ENCODE assay signal across 21 cellular contexts in the genomic region with DNA sequence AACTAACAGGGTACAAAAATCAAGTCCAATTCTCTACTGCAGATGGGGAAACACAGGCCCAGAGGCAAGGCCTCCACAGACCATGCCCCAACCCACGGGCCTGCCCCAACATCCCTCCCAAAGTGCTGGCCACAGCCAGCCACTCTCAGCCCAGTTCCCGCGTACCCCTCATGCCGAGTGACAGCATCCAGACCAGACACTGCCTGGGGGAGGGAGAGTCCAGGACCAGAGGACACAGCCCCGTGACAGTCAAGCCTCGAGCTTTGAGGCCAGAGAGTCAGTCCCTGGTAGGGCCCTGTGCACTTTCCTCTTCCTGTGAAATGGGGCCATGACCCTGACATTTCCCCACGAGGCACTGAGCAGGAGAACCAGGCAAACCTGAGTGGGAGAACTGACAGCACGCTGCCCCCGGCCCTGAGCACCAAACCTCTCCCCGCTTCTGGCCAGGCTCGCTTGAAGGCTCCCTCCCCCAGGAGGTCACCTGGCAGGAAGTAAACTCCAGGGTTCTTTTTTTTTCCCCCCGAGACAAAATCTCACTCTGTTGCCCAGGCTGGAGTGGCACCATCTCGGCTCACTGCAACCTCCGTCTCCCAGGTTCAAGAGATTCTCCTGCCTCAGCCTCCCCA. TPM values are rescaled to one million over a fixed set of nuclear protein-coding genes. Genes with fewer than 3 reads are reported as not detected.
A peak's percentile ranks its signal among the peaks of the same experiment; 100 is the strongest.
DNase-seq lines count a peak whose midpoint lies in the region; ATAC-seq lines count a peak whose summit lies in the region.
"Had no signal": no experiment of that assay in that cellular context is flagged by ENCODE, and none has a peak within 500 bp of the region (broad histone marks: within the 10 kb centered on the region; RNA-seq: fewer than 3 reads in every experiment).

No MANE protein-coding gene starts in this region.

- H3K36me3 Mint-ChIP-seq in activated naive CD4-positive, alpha-beta T cell treated with anti-CD3 and anti-CD28 coated beads, Interleukin-2, amount 50 U/mL, for 72 hours: no peaks in the 10 kb centered on the region
- H3K36me3 Mint-ChIP-seq in activated naive CD4-positive, alpha-beta T cell treated with anti-CD3 and anti-CD28 coated beads, Interleukin-2, amount 10 ng/mL, durations not matched to agents 7 days and 5 days: no peaks in the 10 kb centered on the region
- no peaks in the 10 kb centered on the region for H3K36me3 Mint-ChIP-seq in activated T-helper 17 cell treated with anti-CD3 and anti-CD28 coated beads, Interleukin-2, amount 50 U/mL, for 72 hours (ENCODE audit: low read depth)

- no peak overlapping the region for H3K4me3 Mint-ChIP-seq in activated naive CD4-positive, alpha-beta T cell treated with anti-CD3 and anti-CD28 coated beads, Interleukin-2, amount 10 ng/mL, durations not matched to agents 7 days and 5 days
- H3K4me3 Mint-ChIP-seq in activated T-helper 17 cell treated with anti-CD3 and anti-CD28 coated beads, Interleukin-2, amount 50 U/mL, for 72 hours: no peak overlapping the region
- H3K4me3 Mint-ChIP-seq: activated T-helper 1 cell treated with anti-CD3 and anti-CD28 coated beads, Interleukin-12 subunit alpha, Interleukin-12 subunit beta, Interleukin-2, Interleukin-4 antibody, amounts not matched to agents 30 ng/mL and 10 ng/mL and 1 ng/mL, durations not matched to agents 14 hours and 24 hours and 36 hours; dendritic cell treated with granulocyte-macrophage colony-stimulating factor and Interleukin-4, amounts not matched to agents 40 ng/mL and 50 ng/mL, for 4 days had no signal

- H3K27ac Mint-ChIP-seq in activated naive CD4-positive, alpha-beta T cell treated with anti-CD3 and anti-CD28 coated beads, Interleukin-2, amount 50 U/mL, for 72 hours: peak overlapping the region; percentile 60 to 72
- no peak overlapping the region for H3K27ac Mint-ChIP-seq in activated naive CD4-positive, alpha-beta T cell treated with anti-CD3 and anti-CD28 coated beads, Interleukin-2, amount 10 ng/mL, durations not matched to agents 7 days and 5 days
- peak overlapping the region; percentile 4 for H3K27ac Mint-ChIP-seq in activated T-helper 17 cell treated with anti-CD3 and anti-CD28 coated beads, Interleukin-2, amount 50 U/mL, for 72 hours
- H3K27ac Mint-ChIP-seq: activated T-helper 1 cell treated with anti-CD3 and anti-CD28 coated beads, Interleukin-12 subunit alpha, Interleukin-12 subunit beta, Interleukin-2, Interleukin-4 antibody, amounts not matched to agents 30 ng/mL and 10 ng/mL and 1 ng/mL, durations not matched to agents 14 hours and 24 hours and 36 hours; dendritic cell treated with granulocyte-macrophage colony-stimulating factor and Interleukin-4, amounts not matched to agents 40 ng/mL and 50 ng/mL, for 4 days had no signal

- H3K9me3 ChIP-seq in muscle layer of colon (ENCODE audit: low read length) (no peaks in the 10 kb centered on the region), subcutaneous abdominal adipose tissue (ENCODE audit: control insufficient read depth in 5 of 5, low read length in 5 of 5) (no peaks in the 10 kb centered on the region)
- H3K9me3 ChIP-seq: BE2C, Caco-2, ovary, upper lobe of right lung had no signal

- H3K27me3 ChIP-seq in muscle layer of colon (ENCODE audit: control insufficient read depth in 1 of 2, insufficient read depth in 2 of 2, low read length in 2 of 2) (no peaks in the 10 kb centered on the region), subcutaneous abdominal adipose tissue (ENCODE audit: control insufficient read depth in 5 of 5, insufficient read depth in 4 of 5, low read length in 5 of 5) (no peaks in the 10 kb centered on the region)
- H3K27me3 ChIP-seq: BE2C, brain microvascular endothelial cell, ovary, upper lobe of right lung had no signal

- no peak for ATAC-seq in activated naive CD4-positive, alpha-beta T cell treated with anti-CD3 and anti-CD28 coated beads, Interleukin-2, amount 50 U/mL, for 72 hours
- ATAC-seq in activated T-helper 17 cell treated with anti-CD3 and anti-CD28 coated beads, Interleukin-2, amount 50 U/mL, for 72 hours (replicated peaks): no peak
- no peak for ATAC-seq in HG03457 (IDR thresholded peaks at IDR 0.05; ENCODE audit: unreplicated experiment)
- ATAC-seq: HCT116, sciatic nerve, upper lobe of right lung had no signal

- CTCF ChIA-PET in activated naive CD4-positive, alpha-beta T cell treated with anti-CD3 and anti-CD28 coated beads, Interleukin-2, amount 10 ng/mL, durations not matched to agents 7 days and 5 days (lab: Charles Lee): no interaction called here

- DNase-seq in activated naive CD4-positive, alpha-beta T cell treated with anti-CD3 and anti-CD28 coated beads, Interleukin-2, amount 50 U/mL, for 72 hours (ENCODE audit: low spot score in 2 of 2): no peak
- DNase-seq in activated naive CD4-positive, alpha-beta T cell treated with anti-CD3 and anti-CD28 coated beads, Interleukin-2, amount 10 ng/mL, durations not matched to agents 7 days and 5 days: no peak
- DNase-seq in activated CD8-positive, alpha-beta memory T cell treated with anti-CD3 and anti-CD28 coated beads for 24 hours: no peak
- no peak for DNase-seq in OCI-M2 (lab: John Stamatoyannopoulos, UW; ENCODE audit: unreplicated experiment)
- DNase-seq: BE2C, brain microvascular endothelial cell, Caco-2, head of caudate nucleus, NCI-H1105 treated with DMSO at 0.1 percent for 48 hours, NCI-H510A treated with DMSO at 0.1 percent for 48 hours, ovary, RPMI8226, upper lobe of right lung had no signal

- no peaks in the 10 kb centered on the region for H3K4me1 Mint-ChIP-seq in activated naive CD4-positive, alpha-beta T cell treated with anti-CD3 and anti-CD28 coated beads, Interleukin-2, amount 10 ng/mL, durations not matched to agents 7 days and 5 days
- no peaks in the 10 kb centered on the region for H3K4me1 Mint-ChIP-seq in activated T-helper 17 cell treated with anti-CD3 and anti-CD28 coated beads, Interleukin-2, amount 50 U/mL, for 72 hours

- peak overlapping the region in 1 of 2 donors; percentile 22 for H3K4me3 ChIP-seq in muscle layer of colon (ENCODE audit: low read depth in 1 of 2, low read length in 2 of 2)
- no peak overlapping the region for H3K4me3 ChIP-seq in subcutaneous abdominal adipose tissue (ENCODE audit: low read depth in 1 of 5, low read length in 5 of 5)
- H3K4me3 ChIP-seq: ovary, upper lobe of right lung had no signal

- peak overlapping the region; percentile 31 for H3K27ac ChIP-seq in muscle layer of colon (ENCODE audit: low read depth, low read length)
- H3K27ac ChIP-seq in subcutaneous abdominal adipose tissue (ENCODE audit: low read depth, low read length): peak overlapping the region; percentile 1
- H3K27ac ChIP-seq: brain microvascular endothelial cell, upper lobe of right lung had no signal

- peaks cover 19% of the 10 kb centered on the region for H3K27me3 Mint-ChIP-seq in activated naive CD4-positive, alpha-beta T cell treated with anti-CD3 and anti-CD28 coated beads, Interleukin-2, amount 10 ng/mL, durations not matched to agents 7 days and 5 days
- no peaks in the 10 kb centered on the region for H3K27me3 Mint-ChIP-seq in activated T-helper 17 cell treated with anti-CD3 and anti-CD28 coated beads, Interleukin-2, amount 50 U/mL, for 72 hours

- H3K9ac ChIP-seq in muscle layer of colon (ENCODE audit: low read length) (peak overlapping the region; percentile 36), subcutaneous abdominal adipose tissue (ENCODE audit: low read length in 5 of 5) (no peak overlapping the region)

- no peaks in the 10 kb centered on the region for H3K9me3 Mint-ChIP-seq in activated naive CD4-positive, alpha-beta T cell treated with anti-CD3 and anti-CD28 coated beads, Interleukin-2, amount 50 U/mL, for 72 hours
- no peaks in the 10 kb centered on the region for H3K9me3 Mint-ChIP-seq in activated naive CD4-positive, alpha-beta T cell treated with anti-CD3 and anti-CD28 coated beads, Interleukin-2, amount 10 ng/mL, durations not matched to agents 7 days and 5 days
- no peaks in the 10 kb centered on the region for H3K9me3 Mint-ChIP-seq in activated T-helper 17 cell treated with anti-CD3 and anti-CD28 coated beads, Interleukin-2, amount 50 U/mL, for 72 hours
- H3K9me3 Mint-ChIP-seq: activated T-helper 1 cell treated with anti-CD3 and anti-CD28 coated beads, Interleukin-12 subunit alpha, Interleukin-12 subunit beta, Interleukin-2, Interleukin-4 antibody, amounts not matched to agents 30 ng/mL and 10 ng/mL and 1 ng/mL, durations not matched to agents 14 hours and 24 hours and 36 hours; dendritic cell treated with granulocyte-macrophage colony-stimulating factor and Interleukin-4, amounts not matched to agents 40 ng/mL and 50 ng/mL, for 4 days had no signal

- peaks cover 64% of the 10 kb centered on the region for H3K36me3 ChIP-seq in muscle layer of colon (ENCODE audit: insufficient read depth, low read length)
- H3K36me3 ChIP-seq in subcutaneous abdominal adipose tissue (ENCODE audit: control insufficient read depth in 5 of 5, insufficient read depth in 5 of 5, low read length in 5 of 5): peaks cover 0 to 45% (median 38%) of the 10 kb centered on the region in 5 donors
- H3K36me3 ChIP-seq: BE2C, ovary had no signal

- peaks cover 32% of the 10 kb centered on the region for H3K4me1 ChIP-seq in muscle layer of colon (ENCODE audit: insufficient read depth, low read length)
- H3K4me1 ChIP-seq in subcutaneous abdominal adipose tissue (ENCODE audit: control insufficient read depth in 5 of 5, insufficient read depth in 5 of 5, low read length in 5 of 5): peaks cover 17 to 65% (median 55%) of the 10 kb centered on the region in 5 donors
- H3K4me1 ChIP-seq: BE2C had no signal

RNA-seq across cellular contexts. Expression of a gene that starts 4.9 kb away (rescaled TPM):
- under 1 TPM; 0.57 to 0.95 TPM for total RNA-seq in activated naive CD4-positive, alpha-beta T cell treated with anti-CD3 and anti-CD28 coated beads, Interleukin-2, amount 50 U/mL, for 72 hours
- 10 to 100 TPM in 1 of 2 donors, 1 to 10 TPM in 1; 4.4 to 10.1 TPM for total RNA-seq in activated T-helper 17 cell treated with anti-CD3 and anti-CD28 coated beads, Interleukin-2, amount 50 U/mL, for 72 hours

RNA-seq across cellular contexts. Expression of a gene that starts 27.2 kb away (rescaled TPM):
- total RNA-seq in activated naive CD4-positive, alpha-beta T cell treated with anti-CD3 and anti-CD28 coated beads, Interleukin-2, amount 50 U/mL, for 72 hours: 10 to 100 TPM; 33.7 to 52.6 TPM
- total RNA-seq in activated T-helper 17 cell treated with anti-CD3 and anti-CD28 coated beads, Interleukin-2, amount 50 U/mL, for 72 hours: 10 to 100 TPM; 43.8 to 57.1 TPM

RNA-seq across cellular contexts. Expression of a gene that starts 59.4 kb away (rescaled TPM):
- total RNA-seq in activated naive CD4-positive, alpha-beta T cell treated with anti-CD3 and anti-CD28 coated beads, Interleukin-2, amount 50 U/mL, for 72 hours: 100 to 1,000 TPM in 1 of 2 donors, 10 to 100 TPM in 1; 75.5 to 107 TPM
- 100 to 1,000 TPM in 1 of 2 donors, 10 to 100 TPM in 1; 60.8 to 186 TPM for total RNA-seq in activated T-helper 17 cell treated with anti-CD3 and anti-CD28 coated beads, Interleukin-2, amount 50 U/mL, for 72 hours
